10 cellular contexts compared by ENCODE assay signal in genomic region chr9:6632516-6633328, GRCh38. TPM values are rescaled to one million over a fixed set of nuclear protein-coding genes. Genes with fewer than 3 reads are reported as not detected.
DNase-seq lines count a peak whose midpoint lies in the region; ATAC-seq, FAIRE-seq and TF ChIP-seq lines count a peak whose summit lies in the region.
"Had no signal": no experiment of that assay in that cellular context is flagged by ENCODE, and none has a peak within 500 bp of the region (broad histone marks: within the 10 kb centered on the region; RNA-seq: fewer than 3 reads in every experiment).

No MANE protein-coding gene starts in this region.

- DNase-seq in GM12892 (ENCODE audit: insufficient read length) (peak; percentile 84), iPS-NIHi11 (ENCODE audit: low spot score) (peak; percentile 61), caudate nucleus (lab: John Stamatoyannopoulos, UW) (no peak), NCI-H2107 treated with DMSO at 0.1 percent for 48 hours (lab: John Stamatoyannopoulos, UW; ENCODE audit: unreplicated experiment) (no peak), cerebellum (ENCODE audit: low spot score) (no peak)
- no peak for DNase-seq in activated T-cell treated with anti-CD3 and anti-CD28 coated beads, Interleukin-2, amount 50 U/mL, for 1 hour
- DNase-seq: COR-L47, NCI-H2081 treated with DMSO at 0.1 percent for 48 hours had no signal

- ATAC-seq in GM21390 (IDR thresholded peaks at IDR 0.05; ENCODE audit: unreplicated experiment) (peak; percentile 95), HG03196 (IDR thresholded peaks at IDR 0.05; ENCODE audit: unreplicated experiment) (peak; percentile 96)

- H3K27ac ChIP-seq in caudate nucleus (ENCODE audit: low read depth, low read length): no peak overlapping the region

- peak; percentile 99 for FAIRE-seq in GM12892 (lab: Jason Lieb, UNC)

- TF ChIP-seq POLR2A in GM12892 (IDR thresholded peaks at IDR 0.05; ENCODE audit: low read depth, low read length): peak; percentile 57; the same call in 1 of the 2 replicates

RNA-seq across cellular contexts. Expression of gene GLDC, which starts 12.8 kb away (rescaled TPM):
- 69.5 TPM for polyA plus RNA-seq in GM12892 (2012; ENCODE audit: missing spikeins)
- 30.3 TPM for total RNA-seq in cerebellum

Comparison
In these comparisons a context has a peak if more than half of its experiments do, and no peak if none do; other contexts are left out.
1. DNase-seq: peak in GM12892 (single experiment) and iPS-NIHi11 (single experiment); none in caudate nucleus (0 of 61), NCI-H2107 treated with DMSO at 0.1 percent for 48 hours (single experiment), cerebellum (single experiment) and activated T-cell treated with anti-CD3 and anti-CD28 coated beads, Interleukin-2, amount 50 U/mL, for 1 hour (single experiment).